Comparison of ENCODE assay signal across 9 cellular contexts in the genomic region with DNA sequence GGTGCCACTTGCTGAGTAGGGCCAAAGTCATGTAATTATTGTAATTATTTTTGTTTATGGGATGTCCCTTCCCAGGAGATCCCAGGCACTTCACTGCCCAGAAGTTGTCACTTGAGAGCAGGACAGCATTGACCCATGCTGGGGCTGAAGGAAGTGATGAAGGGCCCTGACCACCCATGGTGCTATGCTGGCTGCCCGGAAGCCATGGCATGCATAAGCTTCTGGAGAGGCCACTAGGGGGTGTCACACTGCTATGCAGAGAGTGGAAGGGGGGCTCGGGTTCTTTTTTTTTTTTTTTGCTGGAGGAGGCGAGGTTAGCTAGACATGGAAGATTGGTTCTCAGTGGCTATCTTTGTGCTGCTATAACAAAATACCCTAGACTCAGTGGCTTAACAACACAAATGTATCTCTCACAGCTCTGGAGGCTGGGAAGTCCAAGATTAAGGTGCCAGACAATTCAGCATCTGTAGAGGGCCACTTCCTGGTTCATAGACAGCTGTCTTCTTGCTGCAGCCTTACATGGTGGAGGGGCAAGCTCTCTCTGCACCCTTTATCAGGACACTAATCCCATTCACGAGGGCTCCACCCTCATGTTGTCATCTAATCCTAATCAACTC.
DNase-seq lines count a peak whose midpoint lies in the region; ATAC-seq, FAIRE-seq and TF ChIP-seq lines count a peak whose summit lies in the region.
"Had no signal": no experiment of that assay in that cellular context is flagged by ENCODE, and none has a peak within 500 bp of the region (broad histone marks: within the 10 kb centered on the region; RNA-seq: fewer than 3 reads in every experiment).

No MANE protein-coding gene starts in this region.

- peaks cover 12% of the 10 kb centered on the region for H3K27me3 Mint-ChIP-seq in chondrocyte (ENCODE audit: low read depth)
- peaks cover 0 to 6% of the 10 kb centered on the region in 2 donors for H3K27me3 Mint-ChIP-seq in natural killer cell treated with Interleukin-12 subunit alpha and Interleukin-12 subunit beta and Interleukin-15 and Interleukin-18, amount 100 ng/mL, for 72 hours
- H3K27me3 Mint-ChIP-seq: activated naive CD8-positive, alpha-beta T cell had no signal

- H3K4me1 Mint-ChIP-seq in chondrocyte (ENCODE audit: low read depth) = no peaks in the 10 kb centered on the region
- no peaks in the 10 kb centered on the region for H3K4me1 Mint-ChIP-seq in natural killer cell treated with Interleukin-12 subunit alpha and Interleukin-12 subunit beta and Interleukin-15 and Interleukin-18, amount 100 ng/mL, for 72 hours (ENCODE audit: low read depth in 2 of 2)

- peak; percentile 59 for FAIRE-seq in GM18507 (lab: Jason Lieb, UNC)
- FAIRE-seq in HTR-8/SVneo (lab: Jason Lieb, UNC) = no peak

- no peak for ATAC-seq in natural killer cell treated with Interleukin-12 subunit alpha and Interleukin-12 subunit beta and Interleukin-15 and Interleukin-18, amount 100 ng/mL, for 72 hours

- peak; percentile 28 for DNase-seq in ACHN
- DNase-seq in GM18507 (ENCODE audit: extremely low spot score, insufficient read length, low read depth) = peak; percentile 32
- DNase-seq in HTR-8/SVneo (ENCODE audit: insufficient read length, low spot score) = peak; percentile 13
- DNase-seq in chondrocyte (ENCODE audit: low spot score) = no peak
- no peak for DNase-seq in cerebellar nuclear complex (lab: John Stamatoyannopoulos, UW)
- DNase-seq in natural killer cell treated with Interleukin-12 subunit alpha and Interleukin-12 subunit beta and Interleukin-15 and Interleukin-18, amount 100 ng/mL, for 72 hours (ENCODE audit: low spot score) = no peak
- no peak for DNase-seq in activated gamma-delta T cell (lab: John Stamatoyannopoulos, UW)
- no peak for DNase-seq in medulla oblongata (ENCODE audit: extremely low spot score)

- H3K27ac Mint-ChIP-seq in chondrocyte (ENCODE audit: unreplicated experiment) = no peak overlapping the region
- no peak overlapping the region for H3K27ac Mint-ChIP-seq in natural killer cell treated with Interleukin-12 subunit alpha and Interleukin-12 subunit beta and Interleukin-15 and Interleukin-18, amount 100 ng/mL, for 72 hours
- H3K27ac Mint-ChIP-seq: activated naive CD8-positive, alpha-beta T cell had no signal

- in situ Hi-C loops in ACHN (cut with HindIII; ENCODE audit: low pct_ligation_motif_present, low pct_unique_long_range_greater_than_20kb, low sequenced_read_pairs) = no loop called here

- no peaks in the 10 kb centered on the region for H3K9me3 Mint-ChIP-seq in chondrocyte (ENCODE audit: low read depth)
- no peaks in the 10 kb centered on the region for H3K9me3 Mint-ChIP-seq in natural killer cell treated with Interleukin-12 subunit alpha and Interleukin-12 subunit beta and Interleukin-15 and Interleukin-18, amount 100 ng/mL, for 72 hours

- peak; percentile 58 for TF ChIP-seq CTCF in chondrocyte (IDR thresholded peaks at IDR 0.05)

- H3K4me3 Mint-ChIP-seq in chondrocyte (ENCODE audit: unreplicated experiment) = no peak overlapping the region
- H3K4me3 Mint-ChIP-seq in natural killer cell treated with Interleukin-12 subunit alpha and Interleukin-12 subunit beta and Interleukin-15 and Interleukin-18, amount 100 ng/mL, for 72 hours = no peak overlapping the region
- H3K4me3 Mint-ChIP-seq: activated naive CD8-positive, alpha-beta T cell had no signal

- H3K36me3 Mint-ChIP-seq in chondrocyte (ENCODE audit: low read depth) = no peaks in the 10 kb centered on the region
- no peaks in the 10 kb centered on the region for H3K36me3 Mint-ChIP-seq in natural killer cell treated with Interleukin-12 subunit alpha and Interleukin-12 subunit beta and Interleukin-15 and Interleukin-18, amount 100 ng/mL, for 72 hours
- H3K36me3 Mint-ChIP-seq: activated naive CD8-positive, alpha-beta T cell had no signal

Comparison
In these comparisons a context has a peak if more than half of its experiments do, and no peak if none do; other contexts are left out.
1. DNase-seq: peak in ACHN (single experiment), GM18507 (single experiment) and HTR-8/SVneo (single experiment); none in chondrocyte (single experiment), cerebellar nuclear complex (0 of 2), natural killer cell treated with Interleukin-12 subunit alpha and Interleukin-12 subunit beta and Interleukin-15 and Interleukin-18, amount 100 ng/mL, for 72 hours (single experiment), activated gamma-delta T cell (single experiment) and medulla oblongata (single experiment).